Comparison of ENCODE assay signal across 14 cellular contexts in the genomic region with DNA sequence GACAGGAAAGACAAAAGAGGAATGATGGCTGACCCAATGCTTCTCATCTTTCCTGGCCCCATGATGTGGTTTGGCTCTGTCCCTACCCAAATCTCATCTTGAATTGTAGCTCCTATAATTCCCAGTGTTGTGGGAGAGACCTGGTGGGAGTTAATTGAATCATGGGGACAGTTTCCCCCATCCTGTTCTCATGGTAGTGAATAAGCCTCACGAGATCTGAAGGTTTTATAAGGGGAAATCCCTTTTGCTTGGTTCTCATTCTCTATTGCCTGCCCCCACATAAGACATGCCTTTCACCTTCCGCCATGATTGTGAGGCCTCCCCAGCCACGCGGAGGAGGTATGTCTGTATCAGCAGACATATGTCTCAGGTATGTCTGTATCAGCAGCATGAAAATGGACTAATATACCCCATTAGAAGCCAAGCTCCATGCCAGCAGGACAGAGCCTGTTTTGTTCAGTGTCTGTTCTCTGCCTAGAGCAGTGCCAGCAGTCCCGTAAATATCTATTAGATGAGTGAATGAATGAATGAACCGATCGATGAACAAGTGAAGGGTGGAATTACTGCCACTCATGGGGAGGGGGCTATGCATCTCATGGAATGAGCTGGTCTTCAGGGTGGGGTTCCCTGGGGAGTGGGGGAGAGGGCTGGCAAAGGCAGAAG.
"Had no signal": no experiment of that assay in that cellular context is flagged by ENCODE, and none has a peak within 500 bp of the region (broad histone marks: within the 10 kb centered on the region; RNA-seq: fewer than 3 reads in every experiment).

No MANE protein-coding gene starts in this region.

- DNase-seq: activated CD8-positive, alpha-beta memory T cell treated with anti-CD3 and anti-CD28 coated beads, Interleukin-2, amount 50 U/mL, for 48 hours; activated gamma-delta T cell; activated naive CD8-positive, alpha-beta T cell treated with anti-CD3 and anti-CD28 coated beads for 36 hours; activated T-cell treated with anti-CD3 and anti-CD28 coated beads, Interleukin-2, amount 50 U/mL, for 72 hours; amniotic stem cell; effector memory CD8-positive, alpha-beta T cell; natural killer cell; right lobe of liver; small intestine; stimulated activated CD4-positive, alpha-beta T cell treated with anti-CD3 and anti-CD28 coated beads, Interleukin-4, amount 100 ng/mL, for 1 hour; stimulated activated naive CD8-positive, alpha-beta T cell treated with anti-CD3 and anti-CD28 coated beads, Interleukin-15, Interleukin-2, amounts not matched to agents 100 U/mL and 50 U/mL, for 24 hours; T-helper 2 cell; uterus had no signal

- ATAC-seq: activated T-cell treated with anti-CD3 and anti-CD28 coated beads, Interleukin-2, amount 50 U/mL, for 72 hours; effector memory CD8-positive, alpha-beta T cell; natural killer cell; right lobe of liver; stimulated activated naive CD8-positive, alpha-beta T cell treated with anti-CD3 and anti-CD28 coated beads, Interleukin-15, Interleukin-2, amounts not matched to agents 100 U/mL and 50 U/mL, for 24 hours had no signal

- H3K27ac Mint-ChIP-seq: activated naive CD8-positive, alpha-beta T cell treated with anti-CD3 and anti-CD28 coated beads for 36 hours; activated T-cell treated with anti-CD3 and anti-CD28 coated beads, Interleukin-2, amount 50 U/mL, for 72 hours; dendritic cell treated with granulocyte-macrophage colony-stimulating factor and Interleukin-4, amounts not matched to agents 40 ng/mL and 50 ng/mL, for 4 days; natural killer cell had no signal

- H3K36me3 Mint-ChIP-seq: activated naive CD8-positive, alpha-beta T cell treated with anti-CD3 and anti-CD28 coated beads for 36 hours; natural killer cell had no signal

- H3K4me3 Mint-ChIP-seq: activated naive CD8-positive, alpha-beta T cell treated with anti-CD3 and anti-CD28 coated beads for 36 hours; activated T-cell treated with anti-CD3 and anti-CD28 coated beads, Interleukin-2, amount 50 U/mL, for 72 hours; dendritic cell treated with granulocyte-macrophage colony-stimulating factor and Interleukin-4, amounts not matched to agents 40 ng/mL and 50 ng/mL, for 4 days; effector memory CD8-positive, alpha-beta T cell; natural killer cell had no signal

- H3K9me3 Mint-ChIP-seq: activated naive CD8-positive, alpha-beta T cell treated with anti-CD3 and anti-CD28 coated beads for 36 hours; activated T-cell treated with anti-CD3 and anti-CD28 coated beads, Interleukin-2, amount 50 U/mL, for 72 hours; dendritic cell treated with granulocyte-macrophage colony-stimulating factor and Interleukin-4, amounts not matched to agents 40 ng/mL and 50 ng/mL, for 4 days; effector memory CD8-positive, alpha-beta T cell; natural killer cell had no signal

- H3K27me3 Mint-ChIP-seq: dendritic cell treated with granulocyte-macrophage colony-stimulating factor and Interleukin-4, amounts not matched to agents 40 ng/mL and 50 ng/mL, for 4 days had no signal

- H3K4me1 Mint-ChIP-seq: natural killer cell had no signal
